In the genomic region with DNA sequence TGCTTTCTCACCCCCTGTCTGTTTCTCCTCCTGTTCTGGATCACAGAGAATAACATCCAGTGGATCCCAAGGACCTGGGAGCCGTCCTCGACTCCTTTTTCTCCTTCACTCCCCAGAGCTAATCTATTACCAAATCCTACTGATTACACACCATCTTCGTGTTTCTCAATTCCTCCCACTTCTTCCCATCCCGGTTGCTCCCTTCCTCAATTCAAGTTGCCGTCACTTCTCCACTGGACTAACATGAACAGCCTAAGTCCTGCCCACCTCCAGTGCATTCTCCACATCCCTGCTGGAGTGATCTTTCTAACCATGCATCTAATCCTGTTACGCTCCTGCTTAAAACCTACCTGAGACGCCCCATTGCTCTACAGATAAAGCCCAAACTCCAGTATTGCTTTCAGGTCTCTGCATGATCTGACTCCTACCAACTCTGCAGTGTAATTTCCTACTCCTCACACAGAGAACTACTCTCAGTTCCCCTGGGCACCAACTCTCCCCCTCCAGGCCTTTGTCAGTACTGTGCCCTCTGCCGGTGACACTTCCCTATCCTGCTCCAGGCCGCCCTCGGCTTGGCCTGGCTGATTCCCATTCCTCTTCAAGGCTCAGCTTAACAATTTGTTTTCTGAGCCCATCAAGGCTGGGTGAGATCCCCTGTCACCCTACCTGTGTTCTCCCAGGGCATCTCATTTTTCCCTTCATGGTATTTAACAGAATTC, we compare ENCODE assay signal across 9 cellular contexts. TPM values are rescaled to one million over a fixed set of nuclear protein-coding genes. Genes with fewer than 3 reads are reported as not detected.
DNase-seq lines count a peak whose midpoint lies in the region; ATAC-seq and TF ChIP-seq lines count a peak whose summit lies in the region.
"Had no signal": no experiment of that assay in that cellular context is flagged by ENCODE, and none has a peak within 500 bp of the region (broad histone marks: within the 10 kb centered on the region; RNA-seq: fewer than 3 reads in every experiment).

No MANE protein-coding gene starts in this region.

- H3K36me3 ChIP-seq in mucosa of descending colon (ENCODE audit: low read depth): no peaks in the 10 kb centered on the region

- intact Hi-C loops in Right ventricle myocardium inferior (cut with DNase I): no loop called here
- intact Hi-C loops in cardiac septum (cut with DNase I): no loop called here
- intact Hi-C loops in mucosa of descending colon (cut with DNase I, micrococcal nuclease): no loop called here
- intact Hi-C loops in lower leg skin (cut with DNase I; ENCODE audit: low total_unique reads): no loop called here

- peak overlapping the region in 1 of 2 donors; percentile 40 for H3K27ac ChIP-seq in coronary artery

- no peaks in the 10 kb centered on the region for H3K4me1 ChIP-seq in mucosa of descending colon (ENCODE audit: low read depth)

- WGBS in lower leg skin, 2 donors: 71% methylated on average over 10 of the region's 10 CpGs

- DNase-seq in Right ventricle myocardium inferior (ENCODE audit: missing footprints) (peak; percentile 77), cardiac septum (ENCODE audit: low spot score) (no peak), NCI-H69 (lab: John Stamatoyannopoulos, UW) (peak; percentile 74), coronary artery (ENCODE audit: low spot score) (no peak), mucosa of descending colon (peak in 2 of 3 donors; percentile 59 to 72), NCI-H2196 (lab: John Stamatoyannopoulos, UW; ENCODE audit: unreplicated experiment) (no peak), lower leg skin (ENCODE audit: low spot score in 2 of 2) (no peak)
- DNase-seq: DND-41 had no signal

- TF ChIP-seq CTCF in coronary artery (IDR thresholded peaks at IDR 0.05) (no peak), mucosa of descending colon (IDR thresholded peaks at IDR 0.05) (peak; percentile 19), lower leg skin (IDR thresholded peaks at IDR 0.05) (no peak)

- H3K4me3 ChIP-seq in coronary artery: peak overlapping the region; percentile 28
- no peak overlapping the region for H3K4me3 ChIP-seq in mucosa of descending colon
- no peak overlapping the region for H3K4me3 ChIP-seq in lower leg skin (ENCODE audit: low read depth, poor library complexity, severe bottlenecking)

- H3K9me3 ChIP-seq in mucosa of descending colon: no peaks in the 10 kb centered on the region

- peak; percentile 85 for ATAC-seq in Right ventricle myocardium inferior
- peak; percentile 58 for ATAC-seq in HG02938 (IDR thresholded peaks at IDR 0.05; ENCODE audit: unreplicated experiment)
- peak; percentile 74 for ATAC-seq in mucosa of descending colon

- no peak for TF ChIP-seq POLR2A in lower leg skin (IDR thresholded peaks at IDR 0.05)

RNA-seq across cellular contexts. Expression of a gene that starts 2.4 kb away (rescaled TPM):
- 1.6 TPM for total RNA-seq in Right ventricle myocardium inferior
- total RNA-seq in cardiac septum: 1.5 TPM
- total RNA-seq in mucosa of descending colon: 1 to 10 TPM; 1.7 to 8.7 (median 5.9) TPM
- total RNA-seq in lower leg skin: 1 to 10 TPM; 3.1 to 7.8 (median 5.2) TPM

RNA-seq across cellular contexts. Expression of a gene that starts 26.9 kb away (rescaled TPM):
- total RNA-seq in Right ventricle myocardium inferior (0.57 TPM), cardiac septum (0.16 TPM), mucosa of descending colon (under 1 TPM; 0.38 to 0.82 (median 0.41) TPM), lower leg skin (under 1 TPM in 3 of 4 donors, not detected in 1; 0.17 to 0.80 (median 0.42) TPM)

RNA-seq across cellular contexts. Expression of a gene that starts 33.4 kb away (rescaled TPM):
- total RNA-seq in Right ventricle myocardium inferior (not detected), cardiac septum (not detected), mucosa of descending colon (not detected), lower leg skin (10 to 100 TPM; 14.6 to 54.5 (median 43.1) TPM)

RNA-seq across cellular contexts. Expression of a gene that starts 48.3 kb away (rescaled TPM):
- total RNA-seq in Right ventricle myocardium inferior: 21.3 TPM
- total RNA-seq in cardiac septum: 12.7 TPM
- total RNA-seq in mucosa of descending colon: 10 to 100 TPM; 33.6 to 58.5 (median 48.8) TPM
- 100 to 1,000 TPM in 1 of 4 donors, 10 to 100 TPM in 3; 68.2 to 167 (median 90.7) TPM for total RNA-seq in lower leg skin

Comparison
In these comparisons a context has a peak if more than half of its experiments do, and no peak if none do; other contexts are left out.
1. DNase-seq: peak in Right ventricle myocardium inferior (single experiment), NCI-H69 (single experiment) and mucosa of descending colon (2 of 3); none in cardiac septum (single experiment), coronary artery (single experiment), NCI-H2196 (single experiment) and lower leg skin (0 of 2).
2. RNA of a gene that starts 33.4 kb away (total RNA-seq): 14.6 to 54.5 TPM in lower leg skin; not detected in mucosa of descending colon, not detected in Right ventricle myocardium inferior (single experiment) and not detected in cardiac septum (single experiment); every median in the first group is over 10 times any median in the second.
3. Peak in every context shown above with its lines, with median percentiles within 50 percentile points of each other: ATAC-seq.